Comparison of ENCODE assay signal across 10 cellular contexts in genomic region chr4:131644619-131645018, GRCh38.
DNase-seq lines count a peak whose midpoint lies in the region; ATAC-seq and TF ChIP-seq lines count a peak whose summit lies in the region.
"Had no signal": no experiment of that assay in that cellular context is flagged by ENCODE, and none has a peak within 500 bp of the region (broad histone marks: within the 10 kb centered on the region; RNA-seq: fewer than 3 reads in every experiment).

No MANE protein-coding gene starts in this region.

- DNase-seq in NCI-H1417 (lab: John Stamatoyannopoulos, UW) (peak in 2 of 3 experiments; percentile 1 to 49), NCI-H1417 treated with DMSO at 0.1 percent for 48 hours (lab: John Stamatoyannopoulos, UW) (no peak), NCI-H82 (lab: John Stamatoyannopoulos, UW) (peak; percentile 47), endodermal cell (peak; percentile 85), pons (ENCODE audit: low spot score) (peak; percentile 11)
- DNase-seq in activated CD4-positive, alpha-beta T cell treated with anti-CD3 and anti-CD28 coated beads for 4 hours = no peak
- DNase-seq: occipital lobe had no signal

- no peak overlapping the region for H3K4me3 ChIP-seq in endodermal cell (ENCODE audit: low read length)

- no peaks in the 10 kb centered on the region for H3K9me3 ChIP-seq in endodermal cell (ENCODE audit: control insufficient read depth, low read length)

- no peaks in the 10 kb centered on the region for H3K36me3 Mint-ChIP-seq in endodermal cell (ENCODE audit: low read depth)
- H3K36me3 Mint-ChIP-seq: stimulated activated effector memory CD8-positive, alpha-beta T cell treated with anti-CD3 and anti-CD28 coated beads, Interleukin-12 subunit alpha, Interleukin-12 subunit beta, amount 100 ng/mL, for 72 hours had no signal

- H3K27me3 Mint-ChIP-seq in endodermal cell (ENCODE audit: insufficient read depth) = no peaks in the 10 kb centered on the region

- no peak for ATAC-seq in HG03432 (IDR thresholded peaks at IDR 0.05; ENCODE audit: unreplicated experiment)
- no peak for ATAC-seq in GM19324 (IDR thresholded peaks at IDR 0.05; ENCODE audit: low FRiP score, unreplicated experiment)
- ATAC-seq: stimulated activated effector memory CD8-positive, alpha-beta T cell treated with anti-CD3 and anti-CD28 coated beads, Interleukin-12 subunit alpha, Interleukin-12 subunit beta, amount 100 ng/mL, for 72 hours had no signal

- no peaks in the 10 kb centered on the region for H3K36me3 ChIP-seq in endodermal cell (ENCODE audit: control insufficient read depth, insufficient read depth, low read length)

- H3K4me1 Mint-ChIP-seq in endodermal cell = no peaks in the 10 kb centered on the region
- H3K4me1 Mint-ChIP-seq: stimulated activated effector memory CD8-positive, alpha-beta T cell treated with anti-CD3 and anti-CD28 coated beads, Interleukin-12 subunit alpha, Interleukin-12 subunit beta, amount 100 ng/mL, for 72 hours had no signal

- H3K4me3 Mint-ChIP-seq in endodermal cell = no peak overlapping the region
- H3K4me3 Mint-ChIP-seq: stimulated activated effector memory CD8-positive, alpha-beta T cell treated with anti-CD3 and anti-CD28 coated beads, Interleukin-12 subunit alpha, Interleukin-12 subunit beta, amount 100 ng/mL, for 72 hours had no signal

- H3K27ac ChIP-seq in endodermal cell (ENCODE audit: low read depth, low read length) = no peak overlapping the region

- TF ChIP-seq CTCF in endodermal cell (conservative IDR thresholded peaks at IDR 0.05) = peak; percentile 89

- H3K9me3 Mint-ChIP-seq in endodermal cell = no peaks in the 10 kb centered on the region

- 24% methylated on average over 1 of the region's 1 CpG; no CpG with 5 or more reads in 1 of the 2 experiments for whole genome bisulfite sequencing in endodermal cell (ENCODE audit: insufficient coverage in 1 of 2, insufficient read length in 1 of 2), 2 experiments

- H3K27ac Mint-ChIP-seq in endodermal cell = no peak overlapping the region
- H3K27ac Mint-ChIP-seq: stimulated activated effector memory CD8-positive, alpha-beta T cell treated with anti-CD3 and anti-CD28 coated beads, Interleukin-12 subunit alpha, Interleukin-12 subunit beta, amount 100 ng/mL, for 72 hours had no signal

- H3K9ac ChIP-seq in endodermal cell (ENCODE audit: extremely low read depth, low read length, poor library complexity, severe bottlenecking) = no peak overlapping the region

- H3K4me1 ChIP-seq in endodermal cell (ENCODE audit: control insufficient read depth, insufficient read depth, low read length) = no peaks in the 10 kb centered on the region

- no peaks in the 10 kb centered on the region for H3K27me3 ChIP-seq in endodermal cell (ENCODE audit: control insufficient read depth, insufficient read depth, low read length, poor library complexity, severe bottlenecking)

Comparison
In these comparisons a context has a peak if more than half of its experiments do, and no peak if none do; other contexts are left out.
1. DNase-seq: peak in NCI-H1417 (2 of 3), NCI-H82 (single experiment), endodermal cell (single experiment) and pons (single experiment); none in NCI-H1417 treated with DMSO at 0.1 percent for 48 hours (single experiment) and activated CD4-positive, alpha-beta T cell treated with anti-CD3 and anti-CD28 coated beads for 4 hours (0 of 2).